2 cellular contexts compared by ENCODE assay signal in the genomic region with DNA sequence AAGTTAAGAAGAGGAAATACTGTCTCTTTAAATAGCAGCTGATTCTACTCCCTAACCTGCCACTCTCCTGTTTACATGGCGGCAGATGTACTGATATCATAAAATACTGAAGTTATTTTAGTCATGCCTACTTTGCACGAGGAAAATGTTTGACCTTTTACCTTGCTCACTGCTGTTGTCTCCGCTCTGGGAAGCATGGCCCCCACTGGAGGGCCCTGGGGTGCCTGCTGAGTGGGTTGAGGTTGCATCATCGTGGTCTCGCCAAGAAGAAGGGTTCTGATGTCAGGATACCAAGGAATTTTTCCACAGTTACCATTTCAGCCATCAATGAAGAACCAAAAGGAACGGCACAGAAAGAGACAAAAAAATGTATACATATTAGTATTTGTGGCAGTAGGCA.
TF ChIP-seq lines count a peak whose summit lies in the region.

No MANE protein-coding gene starts in this region.

TF ChIP-seq in GM23338, 12 proteins besides CTCF, POLR2A, EP300 and RAD21 (continues in another document):
- TF ChIP-seq, protein P1, sequence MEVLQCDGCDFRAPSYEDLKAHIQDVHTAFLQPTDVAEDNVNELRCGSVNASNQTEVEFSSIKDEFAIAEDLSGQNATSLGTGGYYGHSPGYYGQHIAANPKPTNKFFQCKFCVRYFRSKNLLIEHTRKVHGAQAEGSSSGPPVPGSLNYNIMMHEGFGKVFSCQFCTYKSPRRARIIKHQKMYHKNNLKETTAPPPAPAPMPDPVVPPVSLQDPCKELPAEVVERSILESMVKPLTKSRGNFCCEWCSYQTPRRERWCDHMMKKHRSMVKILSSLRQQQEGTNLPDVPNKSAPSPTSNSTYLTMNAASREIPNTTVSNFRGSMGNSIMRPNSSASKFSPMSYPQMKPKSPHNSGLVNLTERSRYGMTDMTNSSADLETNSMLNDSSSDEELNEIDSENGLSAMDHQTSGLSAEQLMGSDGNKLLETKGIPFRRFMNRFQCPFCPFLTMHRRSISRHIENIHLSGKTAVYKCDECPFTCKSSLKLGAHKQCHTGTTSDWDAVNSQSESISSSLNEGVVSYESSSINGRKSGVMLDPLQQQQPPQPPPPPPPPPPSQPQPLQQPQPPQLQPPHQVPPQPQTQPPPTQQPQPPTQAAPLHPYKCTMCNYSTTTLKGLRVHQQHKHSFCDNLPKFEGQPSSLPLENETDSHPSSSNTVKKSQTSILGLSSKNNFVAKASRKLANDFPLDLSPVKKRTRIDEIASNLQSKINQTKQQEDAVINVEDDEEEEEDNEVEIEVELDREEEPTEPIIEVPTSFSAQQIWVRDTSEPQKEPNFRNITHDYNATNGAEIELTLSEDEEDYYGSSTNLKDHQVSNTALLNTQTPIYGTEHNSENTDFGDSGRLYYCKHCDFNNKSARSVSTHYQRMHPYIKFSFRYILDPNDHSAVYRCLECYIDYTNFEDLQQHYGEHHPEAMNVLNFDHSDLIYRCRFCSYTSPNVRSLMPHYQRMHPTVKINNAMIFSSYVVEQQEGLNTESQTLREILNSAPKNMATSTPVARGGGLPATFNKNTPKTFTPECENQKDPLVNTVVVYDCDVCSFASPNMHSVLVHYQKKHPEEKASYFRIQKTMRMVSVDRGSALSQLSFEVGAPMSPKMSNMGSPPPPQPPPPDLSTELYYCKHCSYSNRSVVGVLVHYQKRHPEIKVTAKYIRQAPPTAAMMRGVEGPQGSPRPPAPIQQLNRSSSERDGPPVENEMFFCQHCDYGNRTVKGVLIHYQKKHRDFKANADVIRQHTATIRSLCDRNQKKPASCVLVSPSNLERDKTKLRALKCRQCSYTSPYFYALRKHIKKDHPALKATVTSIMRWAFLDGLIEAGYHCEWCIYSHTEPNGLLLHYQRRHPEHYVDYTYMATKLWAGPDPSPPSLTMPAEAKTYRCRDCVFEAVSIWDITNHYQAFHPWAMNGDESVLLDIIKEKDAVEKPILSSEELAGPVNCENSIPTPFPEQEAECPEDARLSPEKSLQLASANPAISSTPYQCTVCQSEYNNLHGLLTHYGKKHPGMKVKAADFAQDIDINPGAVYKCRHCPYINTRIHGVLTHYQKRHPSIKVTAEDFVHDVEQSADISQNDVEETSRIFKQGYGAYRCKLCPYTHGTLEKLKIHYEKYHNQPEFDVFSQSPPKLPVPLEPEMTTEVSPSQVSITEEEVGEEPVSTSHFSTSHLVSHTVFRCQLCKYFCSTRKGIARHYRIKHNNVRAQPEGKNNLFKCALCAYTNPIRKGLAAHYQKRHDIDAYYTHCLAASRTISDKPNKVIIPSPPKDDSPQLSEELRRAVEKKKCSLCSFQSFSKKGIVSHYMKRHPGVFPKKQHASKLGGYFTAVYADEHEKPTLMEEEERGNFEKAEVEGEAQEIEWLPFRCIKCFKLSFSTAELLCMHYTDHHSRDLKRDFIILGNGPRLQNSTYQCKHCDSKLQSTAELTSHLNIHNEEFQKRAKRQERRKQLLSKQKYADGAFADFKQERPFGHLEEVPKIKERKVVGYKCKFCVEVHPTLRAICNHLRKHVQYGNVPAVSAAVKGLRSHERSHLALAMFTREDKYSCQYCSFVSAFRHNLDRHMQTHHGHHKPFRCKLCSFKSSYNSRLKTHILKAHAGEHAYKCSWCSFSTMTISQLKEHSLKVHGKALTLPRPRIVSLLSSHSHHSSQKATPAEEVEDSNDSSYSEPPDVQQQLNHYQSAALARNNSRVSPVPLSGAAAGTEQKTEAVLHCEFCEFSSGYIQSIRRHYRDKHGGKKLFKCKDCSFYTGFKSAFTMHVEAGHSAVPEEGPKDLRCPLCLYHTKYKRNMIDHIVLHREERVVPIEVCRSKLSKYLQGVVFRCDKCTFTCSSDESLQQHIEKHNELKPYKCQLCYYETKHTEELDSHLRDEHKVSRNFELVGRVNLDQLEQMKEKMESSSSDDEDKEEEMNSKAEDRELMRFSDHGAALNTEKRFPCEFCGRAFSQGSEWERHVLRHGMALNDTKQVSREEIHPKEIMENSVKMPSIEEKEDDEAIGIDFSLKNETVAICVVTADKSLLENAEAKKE (CRISPR knock-in tag; IDR thresholded peaks at IDR 0.05): no peak
- TF ChIP-seq ZNF114 (CRISPR knock-in tag; IDR thresholded peaks at IDR 0.05): no peak
- TF ChIP-seq, protein P2, sequence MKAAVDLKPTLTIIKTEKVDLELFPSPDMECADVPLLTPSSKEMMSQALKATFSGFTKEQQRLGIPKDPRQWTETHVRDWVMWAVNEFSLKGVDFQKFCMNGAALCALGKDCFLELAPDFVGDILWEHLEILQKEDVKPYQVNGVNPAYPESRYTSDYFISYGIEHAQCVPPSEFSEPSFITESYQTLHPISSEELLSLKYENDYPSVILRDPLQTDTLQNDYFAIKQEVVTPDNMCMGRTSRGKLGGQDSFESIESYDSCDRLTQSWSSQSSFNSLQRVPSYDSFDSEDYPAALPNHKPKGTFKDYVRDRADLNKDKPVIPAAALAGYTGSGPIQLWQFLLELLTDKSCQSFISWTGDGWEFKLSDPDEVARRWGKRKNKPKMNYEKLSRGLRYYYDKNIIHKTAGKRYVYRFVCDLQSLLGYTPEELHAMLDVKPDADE (IDR thresholded peaks at IDR 0.05): no peak
- no peak for TF ChIP-seq JUNB (IDR thresholded peaks at IDR 0.05; ENCODE audit: unreplicated experiment)
- TF ChIP-seq NANOG (IDR thresholded peaks at IDR 0.05; ENCODE audit: borderline replicate concordance): no peak
- TF ChIP-seq POLR2AphosphoS5 (IDR thresholded peaks at IDR 0.05; ENCODE audit: low read depth): no peak
- TF ChIP-seq ZNF331 (CRISPR knock-in tag; IDR thresholded peaks at IDR 0.05; ENCODE audit: low read depth): no peak
- no peak for TF ChIP-seq EZH2 (IDR thresholded peaks at IDR 0.05; ENCODE audit: low read depth, unreplicated experiment)
- TF ChIP-seq EZH2phosphoT487 (IDR thresholded peaks at IDR 0.05; ENCODE audit: unreplicated experiment): no peak
- no peak for TF ChIP-seq STAT1 (IDR thresholded peaks at IDR 0.05; ENCODE audit: unreplicated experiment)

TF ChIP-seq in K562, 482 proteins besides CTCF, POLR2A, EP300 and RAD21:
- no peak for TF ChIP-seq CEBPG (CRISPR knock-in tag; IDR thresholded peaks at IDR 0.05)
- 0 out of 4 replicates have a peak, but pooled peaks of 1 of the 2 experiments have one; percentile 5 for TF ChIP-seq CEBPG (tag; conservative IDR thresholded peaks at IDR 0.05 in 1 of 2, IDR thresholded peaks at IDR 0.05 in 1 of 2)
- TF ChIP-seq, protein P3, sequence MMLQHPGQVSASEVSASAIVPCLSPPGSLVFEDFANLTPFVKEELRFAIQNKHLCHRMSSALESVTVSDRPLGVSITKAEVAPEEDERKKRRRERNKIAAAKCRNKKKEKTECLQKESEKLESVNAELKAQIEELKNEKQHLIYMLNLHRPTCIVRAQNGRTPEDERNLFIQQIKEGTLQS (IDR thresholded peaks at IDR 0.05): peak; percentile 50
- TF ChIP-seq, protein P3 (CRISPR knock-in tag; conservative IDR thresholded peaks at IDR 0.05): no peak
- TF ChIP-seq KAT7 (CRISPR knock-in tag; IDR thresholded peaks at IDR 0.05; ENCODE audit: borderline replicate concordance): no peak
